8 cellular contexts compared by ENCODE assay signal in the genomic region with DNA sequence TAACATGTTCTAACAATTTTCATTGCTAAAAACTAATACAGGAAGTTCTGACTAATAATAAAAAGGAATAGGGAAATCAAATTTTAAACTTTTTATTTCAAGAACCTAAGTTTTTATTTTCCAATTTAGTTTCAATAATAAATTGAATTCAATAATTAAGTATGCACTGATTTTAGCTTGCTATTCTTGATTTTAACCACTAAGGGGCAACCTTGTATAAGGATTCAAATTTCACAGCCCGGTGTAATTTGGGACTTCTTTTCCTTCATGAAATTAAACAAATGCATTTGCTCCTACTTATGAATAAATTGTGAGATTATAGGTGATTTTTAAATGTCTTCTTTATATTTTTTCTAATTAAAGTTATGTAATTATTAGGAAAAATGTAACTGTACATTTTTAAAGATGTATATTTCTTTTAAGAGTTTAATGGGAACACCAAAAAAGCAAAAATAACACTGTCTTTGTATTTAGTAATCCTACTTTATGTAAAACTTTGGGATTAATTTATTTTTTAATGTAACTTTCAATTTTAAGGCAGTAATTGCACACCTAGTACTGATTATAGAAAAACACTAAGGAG.
DNase-seq lines count a peak whose midpoint lies in the region; ATAC-seq and TF ChIP-seq lines count a peak whose summit lies in the region.

No MANE protein-coding gene starts in this region.

- H3K4me1 ChIP-seq in SK-N-SH (ENCODE audit: control insufficient read depth in 1 of 2, insufficient read depth in 2 of 2, low read depth in 1 of 2, low read length in 1 of 2) (peaks cover 0 to 5% of the 10 kb centered on the region in 2 experiments; a peak in 2 of 4 replicates), ascending aorta (no peaks in the 10 kb centered on the region)

- POLR2A ChIA-PET in SK-N-SH (lab: Yijun Ruan, JAX), result no interaction called here

- H3K36me3 Mint-ChIP-seq in activated naive CD8-positive, alpha-beta T cell treated with anti-CD3 and anti-CD28 coated beads, Interleukin-2, amount 50 U/mL, for 24 hours (ENCODE audit: low read depth), result no peaks in the 10 kb centered on the region

- CTCF ChIA-PET in SK-N-SH (lab: Yijun Ruan, JAX), result interaction anchor here (0.6 to 3.2 kb wide), 26 partner anchors 8 to 1911 kb away, joined by 3 to 29 read pairs (median 4); no protein-coding TSS in a partner anchor

- no peaks in the 10 kb centered on the region for H3K36me3 ChIP-seq in SK-N-SH (replicated peaks in 1 of 2; ENCODE audit: control insufficient read depth in 1 of 2, insufficient read depth in 2 of 2, low read length in 1 of 2)
- H3K36me3 ChIP-seq in ascending aorta, result no peaks in the 10 kb centered on the region

- H3K27me3 Mint-ChIP-seq in activated naive CD8-positive, alpha-beta T cell treated with anti-CD3 and anti-CD28 coated beads, Interleukin-2, amount 50 U/mL, for 24 hours, result peaks cover 2% of the 10 kb centered on the region

- WGBS in SK-N-SH (ENCODE audit: low lambda C conversion rate), result 12% methylated on average over 1 of the region's 1 CpG

- peak; percentile 83 for TF ChIP-seq RAD21 in SK-N-SH (IDR thresholded peaks at IDR 0.05; ENCODE audit: low read length)

- H3K9me3 Mint-ChIP-seq in activated naive CD8-positive, alpha-beta T cell treated with anti-CD3 and anti-CD28 coated beads, Interleukin-2, amount 50 U/mL, for 24 hours, result no peaks in the 10 kb centered on the region

- no peaks in the 10 kb centered on the region for H4K20me1 ChIP-seq in SK-N-SH (ENCODE audit: insufficient read depth)

- H3K9me2 ChIP-seq in SK-N-SH, result no peaks in the 10 kb centered on the region

- intact Hi-C loops in ascending aorta (cut with DNase I), result loop anchor here (2.0 kb wide), 1 partner anchor 1078 kb away; no protein-coding TSS in a partner anchor

- H3K9me3 ChIP-seq in SK-N-SH (no peaks in the 10 kb centered on the region), ascending aorta (no peaks in the 10 kb centered on the region)

- no peak overlapping the region for H3K4me2 ChIP-seq in SK-N-SH

- H3K79me2 ChIP-seq in SK-N-SH (ENCODE audit: insufficient read depth), result no peaks in the 10 kb centered on the region

- TF ChIP-seq CTCF in SK-N-SH (IDR thresholded peaks at IDR 0.05) (peak; percentile 76), ascending aorta (IDR thresholded peaks at IDR 0.05) (peak in 2 of 3 experiments; percentile 67 to 74)

- H3K27me3 ChIP-seq in SK-N-SH (ENCODE audit: insufficient read depth) (no peaks in the 10 kb centered on the region), ascending aorta (no peaks in the 10 kb centered on the region)

- H3K27ac Mint-ChIP-seq in activated naive CD8-positive, alpha-beta T cell treated with anti-CD3 and anti-CD28 coated beads, Interleukin-2, amount 50 U/mL, for 24 hours, result no peak overlapping the region

- H3K4me3 ChIP-seq in SK-N-SH (ENCODE audit: low read depth in 2 of 2, low read length in 1 of 2) (no peak overlapping the region; a peak in 1 of 4 replicates), ascending aorta (no peak overlapping the region)

- H2AFZ ChIP-seq in SK-N-SH (ENCODE audit: low read depth), result no peak overlapping the region

- no peak for TF ChIP-seq EP300 in SK-N-SH (IDR thresholded peaks at IDR 0.05; ENCODE audit: borderline replicate concordance in 1 of 2, low read depth in 1 of 2, low read length in 1 of 2)

- H3K9ac ChIP-seq in SK-N-SH, result no peak overlapping the region

- no peaks in the 10 kb centered on the region for H3K4me1 Mint-ChIP-seq in activated naive CD8-positive, alpha-beta T cell treated with anti-CD3 and anti-CD28 coated beads, Interleukin-2, amount 50 U/mL, for 24 hours

- peak; percentile 17 for DNase-seq in SK-N-SH
- DNase-seq in NAMALWA (ENCODE audit: low spot score), result peak; percentile 51
- no peak for DNase-seq in ascending aorta (ENCODE audit: low spot score in 2 of 2)
- DNase-seq in kidney glomerular epithelial cell (lab: John Stamatoyannopoulos, UW), result peak; percentile 9
- no peak for DNase-seq in stimulated activated CD4-positive, alpha-beta T cell treated with anti-CD3 and anti-CD28 coated beads, Interleukin-1b, Interleukin-23, amount 100 ng/mL, for 48 hours
- DNase-seq in activated naive CD8-positive, alpha-beta T cell treated with anti-CD3 and anti-CD28 coated beads, Interleukin-2, amount 50 U/mL, for 24 hours, result no peak

- peaks cover 6% of the 10 kb centered on the region for H3F3A ChIP-seq in SK-N-SH (replicated peaks; ENCODE audit: insufficient read depth)

- ATAC-seq in SK-N-SH treated with all-trans-retinoic acid at 6 μM for 48 hours, result no peak
- no peak for ATAC-seq in HG02981 (IDR thresholded peaks at IDR 0.05; ENCODE audit: unreplicated experiment)
- no peak for ATAC-seq in activated naive CD8-positive, alpha-beta T cell treated with anti-CD3 and anti-CD28 coated beads, Interleukin-2, amount 50 U/mL, for 24 hours

- H3K4me3 Mint-ChIP-seq in activated naive CD8-positive, alpha-beta T cell treated with anti-CD3 and anti-CD28 coated beads, Interleukin-2, amount 50 U/mL, for 24 hours, result no peak overlapping the region

- H3K27ac ChIP-seq in SK-N-SH (ENCODE audit: low read depth in 2 of 2, low read length in 1 of 2) (no peak overlapping the region), ascending aorta (no peak overlapping the region)

TF ChIP-seq in SK-N-SH, 30 proteins besides CTCF, POLR2A, EP300 and RAD21:
- TF ChIP-seq FOXJ3 (CRISPR knock-in tag; IDR thresholded peaks at IDR 0.05) (no peak), POLR2AphosphoS5 (IDR thresholded peaks at IDR 0.05; ENCODE audit: low read depth, low read length) (no peak), MEF2A (IDR thresholded peaks at IDR 0.05; ENCODE audit: borderline replicate concordance, low read depth) (no peak), SMC3 (IDR thresholded peaks at IDR 0.05; ENCODE audit: low read depth, low read length) (peak; percentile 27)

TF ChIP-seq in SK-N-SH treated with all-trans-retinoic acid at 6 μM for 48 hours, 23 proteins besides CTCF, POLR2A, EP300 and RAD21:
- TF ChIP-seq ZNF8 (CRISPR knock-in tag; IDR thresholded peaks at IDR 0.05) (no peak), ZFP3 (CRISPR knock-in tag; IDR thresholded peaks at IDR 0.05) (no peak), ZC3H10 (CRISPR knock-in tag; IDR thresholded peaks at IDR 0.05) (no peak), CSDC2 (CRISPR knock-in tag; IDR thresholded peaks at IDR 0.05) (no peak), ARNTL (CRISPR knock-in tag; IDR thresholded peaks at IDR 0.05; ENCODE audit: borderline replicate concordance, low read depth) (no peak), RARB (CRISPR knock-in tag; IDR thresholded peaks at IDR 0.05) (no peak)
- TF ChIP-seq, protein P1, sequence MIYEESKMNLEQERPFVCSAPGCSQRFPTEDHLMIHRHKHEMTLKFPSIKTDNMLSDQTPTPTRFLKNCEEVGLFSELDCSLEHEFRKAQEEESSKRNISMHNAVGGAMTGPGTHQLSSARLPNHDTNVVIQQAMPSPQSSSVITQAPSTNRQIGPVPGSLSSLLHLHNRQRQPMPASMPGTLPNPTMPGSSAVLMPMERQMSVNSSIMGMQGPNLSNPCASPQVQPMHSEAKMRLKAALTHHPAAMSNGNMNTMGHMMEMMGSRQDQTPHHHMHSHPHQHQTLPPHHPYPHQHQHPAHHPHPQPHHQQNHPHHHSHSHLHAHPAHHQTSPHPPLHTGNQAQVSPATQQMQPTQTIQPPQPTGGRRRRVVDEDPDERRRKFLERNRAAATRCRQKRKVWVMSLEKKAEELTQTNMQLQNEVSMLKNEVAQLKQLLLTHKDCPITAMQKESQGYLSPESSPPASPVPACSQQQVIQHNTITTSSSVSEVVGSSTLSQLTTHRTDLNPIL (CRISPR knock-in tag; IDR thresholded peaks at IDR 0.05; ENCODE audit: low read depth), result no peak
- TF ChIP-seq, protein P2, sequence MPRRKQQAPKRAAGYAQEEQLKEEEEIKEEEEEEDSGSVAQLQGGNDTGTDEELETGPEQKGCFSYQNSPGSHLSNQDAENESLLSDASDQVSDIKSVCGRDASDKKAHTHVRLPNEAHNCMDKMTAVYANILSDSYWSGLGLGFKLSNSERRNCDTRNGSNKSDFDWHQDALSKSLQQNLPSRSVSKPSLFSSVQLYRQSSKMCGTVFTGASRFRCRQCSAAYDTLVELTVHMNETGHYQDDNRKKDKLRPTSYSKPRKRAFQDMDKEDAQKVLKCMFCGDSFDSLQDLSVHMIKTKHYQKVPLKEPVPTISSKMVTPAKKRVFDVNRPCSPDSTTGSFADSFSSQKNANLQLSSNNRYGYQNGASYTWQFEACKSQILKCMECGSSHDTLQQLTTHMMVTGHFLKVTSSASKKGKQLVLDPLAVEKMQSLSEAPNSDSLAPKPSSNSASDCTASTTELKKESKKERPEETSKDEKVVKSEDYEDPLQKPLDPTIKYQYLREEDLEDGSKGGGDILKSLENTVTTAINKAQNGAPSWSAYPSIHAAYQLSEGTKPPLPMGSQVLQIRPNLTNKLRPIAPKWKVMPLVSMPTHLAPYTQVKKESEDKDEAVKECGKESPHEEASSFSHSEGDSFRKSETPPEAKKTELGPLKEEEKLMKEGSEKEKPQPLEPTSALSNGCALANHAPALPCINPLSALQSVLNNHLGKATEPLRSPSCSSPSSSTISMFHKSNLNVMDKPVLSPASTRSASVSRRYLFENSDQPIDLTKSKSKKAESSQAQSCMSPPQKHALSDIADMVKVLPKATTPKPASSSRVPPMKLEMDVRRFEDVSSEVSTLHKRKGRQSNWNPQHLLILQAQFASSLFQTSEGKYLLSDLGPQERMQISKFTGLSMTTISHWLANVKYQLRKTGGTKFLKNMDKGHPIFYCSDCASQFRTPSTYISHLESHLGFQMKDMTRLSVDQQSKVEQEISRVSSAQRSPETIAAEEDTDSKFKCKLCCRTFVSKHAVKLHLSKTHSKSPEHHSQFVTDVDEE (CRISPR knock-in tag; IDR thresholded peaks at IDR 0.05), result no peak

Comparison
In these comparisons a context has a peak if more than half of its experiments do, and no peak if none do; other contexts are left out.
1. DNase-seq: peak in SK-N-SH (single experiment), NAMALWA (single experiment) and kidney glomerular epithelial cell (single experiment); none in ascending aorta (0 of 2), stimulated activated CD4-positive, alpha-beta T cell treated with anti-CD3 and anti-CD28 coated beads, Interleukin-1b, Interleukin-23, amount 100 ng/mL, for 48 hours (single experiment) and activated naive CD8-positive, alpha-beta T cell treated with anti-CD3 and anti-CD28 coated beads, Interleukin-2, amount 50 U/mL, for 24 hours (single experiment).